In the genomic region with DNA sequence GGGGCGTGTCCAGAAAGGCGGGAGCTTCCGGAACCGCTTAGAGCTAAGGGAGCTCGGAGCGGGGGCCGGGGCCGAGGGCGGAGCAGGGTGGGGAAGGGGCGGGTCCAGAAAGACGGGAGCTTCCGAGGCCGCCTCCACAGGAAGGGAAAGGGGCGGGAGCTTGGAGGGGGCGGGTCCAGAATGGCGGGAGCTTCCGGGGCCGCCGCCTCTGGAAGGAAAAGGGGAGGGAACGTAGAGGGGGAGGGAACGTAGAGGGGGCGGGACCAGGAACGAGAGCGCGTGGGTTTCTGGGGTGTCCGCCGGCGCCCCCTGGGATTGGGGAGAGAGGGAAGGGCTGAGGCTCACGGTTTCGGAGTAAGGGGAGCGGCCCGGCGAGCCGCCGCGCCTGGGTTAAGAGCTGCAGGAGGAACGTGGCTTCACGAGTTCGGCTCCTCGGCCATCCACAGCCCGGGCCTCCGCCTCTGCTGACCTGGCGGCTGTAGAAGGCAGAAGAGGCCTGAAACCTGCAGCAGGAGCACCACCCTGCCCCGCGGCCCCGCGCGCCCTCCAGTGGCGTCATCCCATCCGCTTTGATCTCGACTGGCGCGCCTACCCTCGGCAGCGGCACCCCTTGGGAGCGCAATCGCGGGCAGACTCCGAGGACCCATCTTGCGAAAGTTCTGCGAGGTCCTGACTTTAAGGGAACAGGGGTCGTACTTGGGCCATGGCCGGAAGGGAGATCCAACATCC, we compare ENCODE assay signal across 1 cellular context.
TF ChIP-seq lines count a peak whose summit lies in the region.

No MANE protein-coding gene starts in this region.

TF ChIP-seq in K562, 482 proteins besides CTCF, POLR2A, EP300 and RAD21 (continued from another document and continues in another):
- TF ChIP-seq, protein P1, sequence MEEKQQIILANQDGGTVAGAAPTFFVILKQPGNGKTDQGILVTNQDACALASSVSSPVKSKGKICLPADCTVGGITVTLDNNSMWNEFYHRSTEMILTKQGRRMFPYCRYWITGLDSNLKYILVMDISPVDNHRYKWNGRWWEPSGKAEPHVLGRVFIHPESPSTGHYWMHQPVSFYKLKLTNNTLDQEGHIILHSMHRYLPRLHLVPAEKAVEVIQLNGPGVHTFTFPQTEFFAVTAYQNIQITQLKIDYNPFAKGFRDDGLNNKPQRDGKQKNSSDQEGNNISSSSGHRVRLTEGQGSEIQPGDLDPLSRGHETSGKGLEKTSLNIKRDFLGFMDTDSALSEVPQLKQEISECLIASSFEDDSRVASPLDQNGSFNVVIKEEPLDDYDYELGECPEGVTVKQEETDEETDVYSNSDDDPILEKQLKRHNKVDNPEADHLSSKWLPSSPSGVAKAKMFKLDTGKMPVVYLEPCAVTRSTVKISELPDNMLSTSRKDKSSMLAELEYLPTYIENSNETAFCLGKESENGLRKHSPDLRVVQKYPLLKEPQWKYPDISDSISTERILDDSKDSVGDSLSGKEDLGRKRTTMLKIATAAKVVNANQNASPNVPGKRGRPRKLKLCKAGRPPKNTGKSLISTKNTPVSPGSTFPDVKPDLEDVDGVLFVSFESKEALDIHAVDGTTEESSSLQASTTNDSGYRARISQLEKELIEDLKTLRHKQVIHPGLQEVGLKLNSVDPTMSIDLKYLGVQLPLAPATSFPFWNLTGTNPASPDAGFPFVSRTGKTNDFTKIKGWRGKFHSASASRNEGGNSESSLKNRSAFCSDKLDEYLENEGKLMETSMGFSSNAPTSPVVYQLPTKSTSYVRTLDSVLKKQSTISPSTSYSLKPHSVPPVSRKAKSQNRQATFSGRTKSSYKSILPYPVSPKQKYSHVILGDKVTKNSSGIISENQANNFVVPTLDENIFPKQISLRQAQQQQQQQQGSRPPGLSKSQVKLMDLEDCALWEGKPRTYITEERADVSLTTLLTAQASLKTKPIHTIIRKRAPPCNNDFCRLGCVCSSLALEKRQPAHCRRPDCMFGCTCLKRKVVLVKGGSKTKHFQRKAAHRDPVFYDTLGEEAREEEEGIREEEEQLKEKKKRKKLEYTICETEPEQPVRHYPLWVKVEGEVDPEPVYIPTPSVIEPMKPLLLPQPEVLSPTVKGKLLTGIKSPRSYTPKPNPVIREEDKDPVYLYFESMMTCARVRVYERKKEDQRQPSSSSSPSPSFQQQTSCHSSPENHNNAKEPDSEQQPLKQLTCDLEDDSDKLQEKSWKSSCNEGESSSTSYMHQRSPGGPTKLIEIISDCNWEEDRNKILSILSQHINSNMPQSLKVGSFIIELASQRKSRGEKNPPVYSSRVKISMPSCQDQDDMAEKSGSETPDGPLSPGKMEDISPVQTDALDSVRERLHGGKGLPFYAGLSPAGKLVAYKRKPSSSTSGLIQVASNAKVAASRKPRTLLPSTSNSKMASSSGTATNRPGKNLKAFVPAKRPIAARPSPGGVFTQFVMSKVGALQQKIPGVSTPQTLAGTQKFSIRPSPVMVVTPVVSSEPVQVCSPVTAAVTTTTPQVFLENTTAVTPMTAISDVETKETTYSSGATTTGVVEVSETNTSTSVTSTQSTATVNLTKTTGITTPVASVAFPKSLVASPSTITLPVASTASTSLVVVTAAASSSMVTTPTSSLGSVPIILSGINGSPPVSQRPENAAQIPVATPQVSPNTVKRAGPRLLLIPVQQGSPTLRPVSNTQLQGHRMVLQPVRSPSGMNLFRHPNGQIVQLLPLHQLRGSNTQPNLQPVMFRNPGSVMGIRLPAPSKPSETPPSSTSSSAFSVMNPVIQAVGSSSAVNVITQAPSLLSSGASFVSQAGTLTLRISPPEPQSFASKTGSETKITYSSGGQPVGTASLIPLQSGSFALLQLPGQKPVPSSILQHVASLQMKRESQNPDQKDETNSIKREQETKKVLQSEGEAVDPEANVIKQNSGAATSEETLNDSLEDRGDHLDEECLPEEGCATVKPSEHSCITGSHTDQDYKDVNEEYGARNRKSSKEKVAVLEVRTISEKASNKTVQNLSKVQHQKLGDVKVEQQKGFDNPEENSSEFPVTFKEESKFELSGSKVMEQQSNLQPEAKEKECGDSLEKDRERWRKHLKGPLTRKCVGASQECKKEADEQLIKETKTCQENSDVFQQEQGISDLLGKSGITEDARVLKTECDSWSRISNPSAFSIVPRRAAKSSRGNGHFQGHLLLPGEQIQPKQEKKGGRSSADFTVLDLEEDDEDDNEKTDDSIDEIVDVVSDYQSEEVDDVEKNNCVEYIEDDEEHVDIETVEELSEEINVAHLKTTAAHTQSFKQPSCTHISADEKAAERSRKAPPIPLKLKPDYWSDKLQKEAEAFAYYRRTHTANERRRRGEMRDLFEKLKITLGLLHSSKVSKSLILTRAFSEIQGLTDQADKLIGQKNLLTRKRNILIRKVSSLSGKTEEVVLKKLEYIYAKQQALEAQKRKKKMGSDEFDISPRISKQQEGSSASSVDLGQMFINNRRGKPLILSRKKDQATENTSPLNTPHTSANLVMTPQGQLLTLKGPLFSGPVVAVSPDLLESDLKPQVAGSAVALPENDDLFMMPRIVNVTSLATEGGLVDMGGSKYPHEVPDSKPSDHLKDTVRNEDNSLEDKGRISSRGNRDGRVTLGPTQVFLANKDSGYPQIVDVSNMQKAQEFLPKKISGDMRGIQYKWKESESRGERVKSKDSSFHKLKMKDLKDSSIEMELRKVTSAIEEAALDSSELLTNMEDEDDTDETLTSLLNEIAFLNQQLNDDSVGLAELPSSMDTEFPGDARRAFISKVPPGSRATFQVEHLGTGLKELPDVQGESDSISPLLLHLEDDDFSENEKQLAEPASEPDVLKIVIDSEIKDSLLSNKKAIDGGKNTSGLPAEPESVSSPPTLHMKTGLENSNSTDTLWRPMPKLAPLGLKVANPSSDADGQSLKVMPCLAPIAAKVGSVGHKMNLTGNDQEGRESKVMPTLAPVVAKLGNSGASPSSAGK (IDR thresholded peaks at IDR 0.05), result peak; percentile 48
- TF ChIP-seq TGIF2 (CRISPR knock-in tag; IDR thresholded peaks at IDR 0.05) (no peak), SMARCA4 (IDR thresholded peaks at IDR 0.05) (0 out of 2 replicates have a peak, but pooled peaks have one; percentile 2), ZBTB1 (CRISPR knock-in tag; IDR thresholded peaks at IDR 0.05; ENCODE audit: borderline replicate concordance, low read depth) (0 out of 2 replicates have a peak, but pooled peaks have one; percentile 34), HDAC8 (tag; IDR thresholded peaks at IDR 0.05) (peak; percentile 62; the same call in 1 of the 2 replicates), FOS (IDR thresholded peaks at IDR 0.05; ENCODE audit: extremely low read depth, insufficient read length) (no peak), COPS2 (conservative IDR thresholded peaks at IDR 0.05) (no peak), CHD4 (IDR thresholded peaks at IDR 0.05; ENCODE audit: insufficient read depth, insufficient replicate concordance, low read depth, low read length, poor library complexity, severe bottlenecking) (no peak), HLTF (IDR thresholded peaks at IDR 0.05) (peak; percentile 93), SIN3A (IDR thresholded peaks at IDR 0.05; ENCODE audit: borderline replicate concordance in 2 of 2, control insufficient read depth in 1 of 2, low read depth in 2 of 2, low read length in 2 of 2) (peak in 1 of 2 experiments; percentile 65; a peak in 1 of 4 replicates), XRCC5 (IDR thresholded peaks at IDR 0.05; ENCODE audit: low read depth, low read length) (peak; percentile 83), CBX5 (IDR thresholded peaks at IDR 0.05; ENCODE audit: borderline replicate concordance, low read depth) (no peak), PHF20 (IDR thresholded peaks at IDR 0.05; ENCODE audit: partially characterized antibody) (peak; percentile 89), ZBED1 (IDR thresholded peaks at IDR 0.05) (peak; percentile 57; the same call in 1 of the 2 replicates), SAFB2 (IDR thresholded peaks at IDR 0.05; ENCODE audit: borderline replicate concordance, low read depth, low read length, severe bottlenecking) (no peak), ILF3 (IDR thresholded peaks at IDR 0.05; ENCODE audit: borderline replicate concordance) (peak; percentile 48; the same call in 1 of the 2 replicates), CCNT2 (IDR thresholded peaks at IDR 0.05; ENCODE audit: borderline replicate concordance, extremely low read depth, insufficient read length, low read depth, low read length) (peak; percentile 73), POU5F1 (IDR thresholded peaks at IDR 0.05; ENCODE audit: borderline replicate concordance, low read depth, low read length, partially characterized antibody) (peak; percentile 44), RAD51 (IDR thresholded peaks at IDR 0.05; ENCODE audit: borderline replicate concordance, low read depth) (no peak; the same call in 1 of the 2 replicates), TAF7 (tag; IDR thresholded peaks at IDR 0.05) (peak; percentile 72), GATAD2A (IDR thresholded peaks at IDR 0.05) (peak; percentile 58), ZBTB7A (IDR thresholded peaks at IDR 0.05; ENCODE audit: borderline replicate concordance, control insufficient read depth, low read depth, low read length) (peak; percentile 75; the same call in 1 of the 2 replicates), CTBP1 (IDR thresholded peaks at IDR 0.05; ENCODE audit: borderline replicate concordance) (peak; percentile 97), ELF4 (CRISPR knock-in tag; IDR thresholded peaks at IDR 0.05) (no peak)
- TF ChIP-seq, protein P2, sequence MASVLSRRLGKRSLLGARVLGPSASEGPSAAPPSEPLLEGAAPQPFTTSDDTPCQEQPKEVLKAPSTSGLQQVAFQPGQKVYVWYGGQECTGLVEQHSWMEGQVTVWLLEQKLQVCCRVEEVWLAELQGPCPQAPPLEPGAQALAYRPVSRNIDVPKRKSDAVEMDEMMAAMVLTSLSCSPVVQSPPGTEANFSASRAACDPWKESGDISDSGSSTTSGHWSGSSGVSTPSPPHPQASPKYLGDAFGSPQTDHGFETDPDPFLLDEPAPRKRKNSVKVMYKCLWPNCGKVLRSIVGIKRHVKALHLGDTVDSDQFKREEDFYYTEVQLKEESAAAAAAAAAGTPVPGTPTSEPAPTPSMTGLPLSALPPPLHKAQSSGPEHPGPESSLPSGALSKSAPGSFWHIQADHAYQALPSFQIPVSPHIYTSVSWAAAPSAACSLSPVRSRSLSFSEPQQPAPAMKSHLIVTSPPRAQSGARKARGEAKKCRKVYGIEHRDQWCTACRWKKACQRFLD (CRISPR knock-in tag; IDR thresholded peaks at IDR 0.05), result peak; percentile 34
- TF ChIP-seq, protein P3, sequence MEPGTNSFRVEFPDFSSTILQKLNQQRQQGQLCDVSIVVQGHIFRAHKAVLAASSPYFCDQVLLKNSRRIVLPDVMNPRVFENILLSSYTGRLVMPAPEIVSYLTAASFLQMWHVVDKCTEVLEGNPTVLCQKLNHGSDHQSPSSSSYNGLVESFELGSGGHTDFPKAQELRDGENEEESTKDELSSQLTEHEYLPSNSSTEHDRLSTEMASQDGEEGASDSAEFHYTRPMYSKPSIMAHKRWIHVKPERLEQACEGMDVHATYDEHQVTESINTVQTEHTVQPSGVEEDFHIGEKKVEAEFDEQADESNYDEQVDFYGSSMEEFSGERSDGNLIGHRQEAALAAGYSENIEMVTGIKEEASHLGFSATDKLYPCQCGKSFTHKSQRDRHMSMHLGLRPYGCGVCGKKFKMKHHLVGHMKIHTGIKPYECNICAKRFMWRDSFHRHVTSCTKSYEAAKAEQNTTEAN (CRISPR knock-in tag; IDR thresholded peaks at IDR 0.05), result peak; percentile 86; the same call in 1 of the 2 replicates
- TF ChIP-seq, protein P4, sequence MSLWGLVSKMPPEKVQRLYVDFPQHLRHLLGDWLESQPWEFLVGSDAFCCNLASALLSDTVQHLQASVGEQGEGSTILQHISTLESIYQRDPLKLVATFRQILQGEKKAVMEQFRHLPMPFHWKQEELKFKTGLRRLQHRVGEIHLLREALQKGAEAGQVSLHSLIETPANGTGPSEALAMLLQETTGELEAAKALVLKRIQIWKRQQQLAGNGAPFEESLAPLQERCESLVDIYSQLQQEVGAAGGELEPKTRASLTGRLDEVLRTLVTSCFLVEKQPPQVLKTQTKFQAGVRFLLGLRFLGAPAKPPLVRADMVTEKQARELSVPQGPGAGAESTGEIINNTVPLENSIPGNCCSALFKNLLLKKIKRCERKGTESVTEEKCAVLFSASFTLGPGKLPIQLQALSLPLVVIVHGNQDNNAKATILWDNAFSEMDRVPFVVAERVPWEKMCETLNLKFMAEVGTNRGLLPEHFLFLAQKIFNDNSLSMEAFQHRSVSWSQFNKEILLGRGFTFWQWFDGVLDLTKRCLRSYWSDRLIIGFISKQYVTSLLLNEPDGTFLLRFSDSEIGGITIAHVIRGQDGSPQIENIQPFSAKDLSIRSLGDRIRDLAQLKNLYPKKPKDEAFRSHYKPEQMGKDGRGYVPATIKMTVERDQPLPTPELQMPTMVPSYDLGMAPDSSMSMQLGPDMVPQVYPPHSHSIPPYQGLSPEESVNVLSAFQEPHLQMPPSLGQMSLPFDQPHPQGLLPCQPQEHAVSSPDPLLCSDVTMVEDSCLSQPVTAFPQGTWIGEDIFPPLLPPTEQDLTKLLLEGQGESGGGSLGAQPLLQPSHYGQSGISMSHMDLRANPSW (CRISPR knock-in tag; IDR thresholded peaks at IDR 0.05), result no peak; the same call in 1 of the 2 replicates
- TF ChIP-seq, protein P5, sequence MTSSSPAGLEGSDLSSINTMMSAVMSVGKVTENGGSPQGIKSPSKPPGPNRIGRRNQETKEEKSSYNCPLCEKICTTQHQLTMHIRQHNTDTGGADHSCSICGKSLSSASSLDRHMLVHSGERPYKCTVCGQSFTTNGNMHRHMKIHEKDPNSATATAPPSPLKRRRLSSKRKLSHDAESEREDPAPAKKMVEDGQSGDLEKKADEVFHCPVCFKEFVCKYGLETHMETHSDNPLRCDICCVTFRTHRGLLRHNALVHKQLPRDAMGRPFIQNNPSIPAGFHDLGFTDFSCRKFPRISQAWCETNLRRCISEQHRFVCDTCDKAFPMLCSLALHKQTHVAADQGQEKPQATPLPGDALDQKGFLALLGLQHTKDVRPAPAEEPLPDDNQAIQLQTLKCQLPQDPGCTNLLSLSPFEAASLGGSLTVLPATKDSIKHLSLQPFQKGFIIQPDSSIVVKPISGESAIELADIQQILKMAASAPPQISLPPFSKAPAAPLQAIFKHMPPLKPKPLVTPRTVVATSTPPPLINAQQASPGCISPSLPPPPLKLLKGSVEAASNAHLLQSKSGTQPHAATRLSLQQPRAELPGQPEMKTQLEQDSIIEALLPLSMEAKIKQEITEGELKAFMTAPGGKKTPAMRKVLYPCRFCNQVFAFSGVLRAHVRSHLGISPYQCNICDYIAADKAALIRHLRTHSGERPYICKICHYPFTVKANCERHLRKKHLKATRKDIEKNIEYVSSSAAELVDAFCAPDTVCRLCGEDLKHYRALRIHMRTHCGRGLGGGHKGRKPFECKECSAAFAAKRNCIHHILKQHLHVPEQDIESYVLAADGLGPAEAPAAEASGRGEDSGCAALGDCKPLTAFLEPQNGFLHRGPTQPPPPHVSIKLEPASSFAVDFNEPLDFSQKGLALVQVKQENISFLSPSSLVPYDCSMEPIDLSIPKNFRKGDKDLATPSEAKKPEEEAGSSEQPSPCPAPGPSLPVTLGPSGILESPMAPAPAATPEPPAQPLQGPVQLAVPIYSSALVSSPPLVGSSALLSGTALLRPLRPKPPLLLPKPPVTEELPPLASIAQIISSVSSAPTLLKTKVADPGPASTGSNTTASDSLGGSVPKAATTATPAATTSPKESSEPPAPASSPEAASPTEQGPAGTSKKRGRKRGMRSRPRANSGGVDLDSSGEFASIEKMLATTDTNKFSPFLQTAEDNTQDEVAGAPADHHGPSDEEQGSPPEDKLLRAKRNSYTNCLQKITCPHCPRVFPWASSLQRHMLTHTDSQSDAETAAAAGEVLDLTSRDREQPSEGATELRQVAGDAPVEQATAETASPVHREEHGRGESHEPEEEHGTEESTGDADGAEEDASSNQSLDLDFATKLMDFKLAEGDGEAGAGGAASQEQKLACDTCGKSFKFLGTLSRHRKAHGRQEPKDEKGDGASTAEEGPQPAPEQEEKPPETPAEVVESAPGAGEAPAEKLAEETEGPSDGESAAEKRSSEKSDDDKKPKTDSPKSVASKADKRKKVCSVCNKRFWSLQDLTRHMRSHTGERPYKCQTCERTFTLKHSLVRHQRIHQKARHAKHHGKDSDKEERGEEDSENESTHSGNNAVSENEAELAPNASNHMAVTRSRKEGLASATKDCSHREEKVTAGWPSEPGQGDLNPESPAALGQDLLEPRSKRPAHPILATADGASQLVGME (CRISPR knock-in tag; IDR thresholded peaks at IDR 0.05), result peak; percentile 85; the same call in 1 of the 2 replicates
